1 cellular context compared by ENCODE assay signal in genomic region chr17:17784599-17785264, GRCh38.
TF ChIP-seq lines count a peak whose summit lies in the region.

No MANE protein-coding gene starts in this region.

TF ChIP-seq in IMR-90, 13 proteins besides CTCF, POLR2A, EP300 and RAD21 (continued from another document):
- no peak for TF ChIP-seq ELK1 (IDR thresholded peaks at IDR 0.05; ENCODE audit: borderline replicate concordance, low read depth, low read length)
- TF ChIP-seq FOS (IDR thresholded peaks at IDR 0.05; ENCODE audit: low read depth, low read length): no peak
- TF ChIP-seq NFE2L2 (IDR thresholded peaks at IDR 0.05; ENCODE audit: low read depth, low read length): no peak
- no peak for TF ChIP-seq CHD1 (IDR thresholded peaks at IDR 0.05; ENCODE audit: low read depth, low read length)
- no peak for TF ChIP-seq USF2 (IDR thresholded peaks at IDR 0.05; ENCODE audit: low read depth, low read length)
- TF ChIP-seq MAZ (IDR thresholded peaks at IDR 0.05; ENCODE audit: borderline replicate concordance, low read depth, low read length): no peak
- no peak for TF ChIP-seq SMC3 (IDR thresholded peaks at IDR 0.05; ENCODE audit: low read depth, low read length)
- TF ChIP-seq BHLHE40 (IDR thresholded peaks at IDR 0.05; ENCODE audit: low read depth, low read length): no peak
TF ChIP-seq in IMR-90: peak in this region for 0.
